12 cellular contexts compared by ENCODE assay signal in the genomic region with DNA sequence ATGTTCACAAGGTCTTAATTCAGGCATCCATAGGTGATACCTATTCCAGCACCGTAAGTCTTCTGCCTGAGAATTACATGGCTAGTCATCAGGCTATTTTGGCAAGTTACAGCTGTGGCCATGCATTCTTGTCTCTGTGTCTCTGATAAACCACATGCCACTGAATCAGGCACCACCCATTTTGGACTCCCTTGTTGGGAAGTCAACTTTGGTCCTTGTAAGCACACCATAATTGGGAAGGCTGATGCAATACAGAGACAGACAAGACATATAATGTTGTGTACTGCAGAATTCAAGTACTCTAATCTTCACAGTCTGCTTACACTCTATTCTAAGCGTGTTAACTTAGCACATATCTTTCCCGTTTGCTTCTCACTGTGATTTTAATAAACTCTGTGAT.
"Had no signal": no experiment of that assay in that cellular context is flagged by ENCODE, and none has a peak within 500 bp of the region (broad histone marks: within the 10 kb centered on the region; RNA-seq: fewer than 3 reads in every experiment).

No MANE protein-coding gene starts in this region.

- ATAC-seq: left colon had no signal

- H3K27ac ChIP-seq: ascending aorta, epithelial cell of prostate, stomach, thoracic aorta had no signal

- H3K4me3 ChIP-seq: ascending aorta, stomach, thoracic aorta had no signal

- H3K9me3 ChIP-seq: ascending aorta, stomach, thoracic aorta had no signal

- H3K36me3 ChIP-seq: ascending aorta, stomach, thoracic aorta had no signal

- H3K27me3 ChIP-seq: ascending aorta, stomach had no signal

- H3K4me1 ChIP-seq: ascending aorta, stomach had no signal

- DNase-seq: activated CD4-positive, alpha-beta memory T cell treated with anti-CD3 and anti-CD28 coated beads for 36 hours; activated CD4-positive, CD25-positive, alpha-beta regulatory T cell treated with anti-CD3 and anti-CD28 coated beads, Interleukin-2, amount 50 U/mL, for 72 hours; activated CD8-positive, alpha-beta memory T cell treated with anti-CD3 and anti-CD28 coated beads, Interleukin-2, amount 50 U/mL, for 4 hours; activated naive CD4-positive, alpha-beta T cell; effector memory CD4-positive, alpha-beta T cell; glutamatergic neuron; left colon; nephron progenitor cell; stomach had no signal
